ENCODE assay signal across 14 cellular contexts in genomic region chr17:44043326-44043725, GRCh38. TPM values are rescaled to one million over a fixed set of nuclear protein-coding genes. Genes with fewer than 3 reads are reported as not detected.
A peak's percentile ranks its signal among the peaks of the same experiment; 100 is the strongest.
DNase-seq lines count a peak whose midpoint lies in the region; ATAC-seq and TF ChIP-seq lines count a peak whose summit lies in the region.
"Had no signal": no experiment of that assay in that cellular context is flagged by ENCODE, and none has a peak within 500 bp of the region (broad histone marks: within the 10 kb centered on the region; RNA-seq: fewer than 3 reads in every experiment).

No MANE protein-coding gene starts in this region.

- peak overlapping the region; percentile 15 to 88 (median 74) for H3K27ac Mint-ChIP-seq in brain
- H3K27ac Mint-ChIP-seq: stimulated activated naive B cell treated with anti-CD40 and anti-IgM and Interleukin-4, amounts not matched to agents 10 μg/mL and 1 μg/mL and 100 μg/mL, for 72 hours; T-helper 1 cell treated with Interleukin-12 subunit alpha and Interleukin-12 subunit beta and Interleukin-4 antibody, amounts not matched to agents 30 μg/mL and 1 μg/mL, for 36 hours had no signal

- H3K36me3 ChIP-seq in GM23248 (ENCODE audit: low read depth) (peaks cover 21% of the 10 kb centered on the region), skeletal muscle satellite cell (ENCODE audit: insufficient read depth, low read length) (peaks cover 28% of the 10 kb centered on the region), Karpas-422 (ENCODE audit: insufficient read depth, low read length) (peaks cover 25% of the 10 kb centered on the region), MG63 (peaks cover 64% of the 10 kb centered on the region)
- H3K36me3 ChIP-seq: pancreas had no signal

- peaks cover 33% of the 10 kb centered on the region for H3K36me3 Mint-ChIP-seq in brain

- H3K4me1 Mint-ChIP-seq in brain = peaks cover 45% of the 10 kb centered on the region

- H3K27me3 Mint-ChIP-seq in brain = no peaks in the 10 kb centered on the region
- H3K27me3 Mint-ChIP-seq: stimulated activated naive B cell treated with anti-CD40 and anti-IgM and Interleukin-4, amounts not matched to agents 10 μg/mL and 1 μg/mL and 100 μg/mL, for 72 hours had no signal

- H3K79me2 ChIP-seq in GM23248 (ENCODE audit: insufficient read depth) (peaks cover 93% of the 10 kb centered on the region), Karpas-422 (ENCODE audit: low read length) (peaks cover 70% of the 10 kb centered on the region)

- intact Hi-C loops in left ventricle myocardium superior (cut with micrococcal nuclease) = no loop called here

- H3K9ac ChIP-seq in GM23248 (peak overlapping the region; percentile 64), skeletal muscle satellite cell (ENCODE audit: low read depth, low read length) (peak overlapping the region; percentile 1), Karpas-422 (ENCODE audit: low read length) (no peak overlapping the region)

- peaks cover 60% of the 10 kb centered on the region for H3F3A ChIP-seq in GM23248 (ENCODE audit: insufficient read depth)

- TF ChIP-seq CTCF in brain (conservative IDR thresholded peaks at IDR 0.05) = no peak

- H3K4me1 ChIP-seq in GM23248 (ENCODE audit: insufficient read depth) = peaks cover 46% of the 10 kb centered on the region
- H3K4me1 ChIP-seq in skeletal muscle satellite cell (ENCODE audit: control insufficient read depth, insufficient read depth, low read length) = peaks cover 30% of the 10 kb centered on the region
- peaks cover 4% of the 10 kb centered on the region for H3K4me1 ChIP-seq in Karpas-422 (ENCODE audit: low read length)

- H3K4me3 ChIP-seq in GM23248 = peak overlapping the region; percentile 19; the same call in 1 of the 2 replicates
- no peak overlapping the region for H3K4me3 ChIP-seq in skeletal muscle satellite cell (ENCODE audit: low read length)
- no peak overlapping the region for H3K4me3 ChIP-seq in Karpas-422 (ENCODE audit: low read length)
- H3K4me3 ChIP-seq in MG63 = no peak overlapping the region
- H3K4me3 ChIP-seq: pancreas, PC-9 had no signal

- 55 to 57% methylated on average over 5 of the region's 5 CpGs for WGBS in GM23248 (ENCODE audit: low coverage in 1 of 2, low lambda C conversion rate in 2 of 2, missing lambda C conversion rate in 2 of 2), 2 experiments

- peaks cover 20% of the 10 kb centered on the region for H4K20me1 ChIP-seq in GM23248 (ENCODE audit: insufficient read depth)
- peaks cover 29% of the 10 kb centered on the region for H4K20me1 ChIP-seq in Karpas-422 (ENCODE audit: insufficient read depth, low read depth, low read length)

- ATAC-seq in left ventricle myocardium superior = peak; percentile 12
- ATAC-seq: stimulated activated naive B cell treated with anti-CD40 and anti-IgM and Interleukin-4, amounts not matched to agents 10 μg/mL and 1 μg/mL and 100 μg/mL, for 72 hours had no signal

- H3K4me2 ChIP-seq in GM23248 (ENCODE audit: unreplicated experiment) (peak overlapping the region; percentile 60), skeletal muscle satellite cell (ENCODE audit: low read length) (peak overlapping the region; percentile 37), Karpas-422 (ENCODE audit: low read depth, low read length, poor library complexity, severe bottlenecking) (no peak overlapping the region)
- H3K4me2 ChIP-seq: PC-9 had no signal

- H3K9me2 ChIP-seq in GM23248 (ENCODE audit: insufficient read depth) (no peaks in the 10 kb centered on the region), Karpas-422 (replicated peaks; ENCODE audit: insufficient read depth, low read length) (no peaks in the 10 kb centered on the region)

- H3K9me3 ChIP-seq in GM23248 (ENCODE audit: low read depth) = no peaks in the 10 kb centered on the region
- no peaks in the 10 kb centered on the region for H3K9me3 ChIP-seq in skeletal muscle satellite cell (replicated peaks; ENCODE audit: low read length)
- H3K9me3 ChIP-seq in Karpas-422 (ENCODE audit: low read length) = no peaks in the 10 kb centered on the region
- H3K9me3 ChIP-seq in MG63 = no peaks in the 10 kb centered on the region
- H3K9me3 ChIP-seq: pancreas had no signal

- in situ Hi-C loops in GM23248 (cut with MboI) = no loop called here

- peaks cover 0 to 2% (median 0%) of the 10 kb centered on the region in 5 experiments for H3K9me3 Mint-ChIP-seq in brain
- H3K9me3 Mint-ChIP-seq: T-helper 1 cell treated with Interleukin-12 subunit alpha and Interleukin-12 subunit beta and Interleukin-4 antibody, amounts not matched to agents 30 μg/mL and 1 μg/mL, for 36 hours had no signal

- H3K27ac ChIP-seq in GM23248 = peak overlapping the region; percentile 79
- no peak overlapping the region for H3K27ac ChIP-seq in Karpas-422 (ENCODE audit: low read length)
- H3K27ac ChIP-seq: pancreas, PC-9 had no signal

- peak; percentile 83 for DNase-seq in GM23248
- DNase-seq in left ventricle myocardium superior = no peak
- DNase-seq in HK-2 (ENCODE audit: unreplicated experiment) = no peak
- no peak for DNase-seq in Karpas-422
- no peak for DNase-seq in MG63
- no peak for DNase-seq in nucleus accumbens (lab: John Stamatoyannopoulos, UW)
- DNase-seq: NCI-H2227 treated with DMSO at 0.1 percent for 48 hours; pancreas; PC-9; stimulated activated CD4-positive, alpha-beta T cell treated with anti-CD3 and anti-CD28 coated beads, Interleukin-2, amount 100 ng/mL, for 24 hours; stimulated activated naive B cell treated with anti-CD40 and anti-IgM and Interleukin-4, amounts not matched to agents 10 μg/mL and 1 μg/mL and 100 μg/mL, for 72 hours had no signal

- H3K27me3 ChIP-seq in GM23248 (replicated peaks; ENCODE audit: insufficient read depth) (no peaks in the 10 kb centered on the region), skeletal muscle satellite cell (ENCODE audit: control insufficient read depth, insufficient read depth, low read length) (no peaks in the 10 kb centered on the region), Karpas-422 (ENCODE audit: low read length) (no peaks in the 10 kb centered on the region), MG63 (no peaks in the 10 kb centered on the region)
- H3K27me3 ChIP-seq: pancreas had no signal

- H2AFZ ChIP-seq in GM23248 = no peak overlapping the region
- H2AFZ ChIP-seq in Karpas-422 (ENCODE audit: low read length) = no peak overlapping the region
- H2AFZ ChIP-seq: PC-9 had no signal

- H3K4me3 Mint-ChIP-seq in brain = peak overlapping the region in 2 of 5 experiments; percentile 18 to 50
- H3K4me3 Mint-ChIP-seq: stimulated activated naive B cell treated with anti-CD40 and anti-IgM and Interleukin-4, amounts not matched to agents 10 μg/mL and 1 μg/mL and 100 μg/mL, for 72 hours; T-helper 1 cell treated with Interleukin-12 subunit alpha and Interleukin-12 subunit beta and Interleukin-4 antibody, amounts not matched to agents 30 μg/mL and 1 μg/mL, for 36 hours had no signal

RNA-seq across cellular contexts. Expression of gene LSM12, which starts 23.1 kb away (rescaled TPM):
- total RNA-seq in GM23248 (2014; rRNA removed; shearing (Covaris generic)) = 36.1 and 49.4 TPM in 2 replicates
- polyA plus RNA-seq in GM23248 (2016; fragmentation: Nextera tagmentation; extraction: Ambion mirVana) = 122 and 125 TPM in 2 replicates
- 45.1 TPM for polyA plus RNA-seq in brain (ENCODE audit: insufficient read depth, low read depth, low replicate concordance)
- total RNA-seq in left ventricle myocardium superior = 58.2 TPM
- 76.6 and 79.7 TPM in 2 replicates for total RNA-seq in skeletal muscle satellite cell (2012; rRNA removed)
- total RNA-seq in Karpas-422 (2014; rRNA removed; shearing (Covaris generic); ENCODE audit: low replicate concordance) = 43.9 and 73.1 TPM in 2 replicates
- 107 and 128 TPM in 2 replicates for total RNA-seq in MG63 (2014; rRNA removed; shearing (Covaris generic); ENCODE audit: low replicate concordance)

RNA-seq across cellular contexts. Expression of gene G6PC3, which starts 27.2 kb away (rescaled TPM):
- total RNA-seq in GM23248 (2014; rRNA removed; shearing (Covaris generic)) = 57.4 and 68.5 TPM in 2 replicates
- polyA plus RNA-seq in GM23248 (2016; fragmentation: Nextera tagmentation; extraction: Ambion mirVana) (121 and 128 TPM in 2 replicates), brain (ENCODE audit: insufficient read depth, low read depth, low replicate concordance) (187 TPM)
- total RNA-seq in left ventricle myocardium superior = 26.3 TPM
- total RNA-seq in skeletal muscle satellite cell (2012; rRNA removed) = 29.7 and 40.2 TPM in 2 replicates
- total RNA-seq in Karpas-422 (2014; rRNA removed; shearing (Covaris generic); ENCODE audit: low replicate concordance) = 43.6 and 59.6 TPM in 2 replicates
- 9.4 and 22.8 TPM in 2 replicates for total RNA-seq in MG63 (2014; rRNA removed; shearing (Covaris generic); ENCODE audit: low replicate concordance)

RNA-seq across cellular contexts. Expression of gene TMEM101, which starts 28.6 kb away (rescaled TPM):
- 25.5 and 45.4 TPM in 2 replicates for total RNA-seq in GM23248 (2014; rRNA removed; shearing (Covaris generic))
- polyA plus RNA-seq in GM23248 (2016; fragmentation: Nextera tagmentation; extraction: Ambion mirVana) = 24.4 and 25.0 TPM in 2 replicates
- polyA plus RNA-seq in brain (ENCODE audit: insufficient read depth, low read depth, low replicate concordance) = 34.5 TPM
- 20.7 TPM for total RNA-seq in left ventricle myocardium superior
- total RNA-seq in skeletal muscle satellite cell (2012; rRNA removed) = 33.9 and 39.8 TPM in 2 replicates
- 26.6 and 42.4 TPM in 2 replicates for total RNA-seq in Karpas-422 (2014; rRNA removed; shearing (Covaris generic); ENCODE audit: low replicate concordance)
- total RNA-seq in MG63 (2014; rRNA removed; shearing (Covaris generic); ENCODE audit: low replicate concordance) = 33.2 and 56.8 TPM in 2 replicates

RNA-seq across cellular contexts. Expression of gene NAGS, which starts 38.9 kb away (rescaled TPM):
- total RNA-seq in GM23248 (2014; rRNA removed; shearing (Covaris generic)) = 1.8 and 2.8 TPM in 2 replicates
- polyA plus RNA-seq in GM23248 (2016; fragmentation: Nextera tagmentation; extraction: Ambion mirVana) (1.6 and 2.3 TPM in 2 replicates), brain (ENCODE audit: insufficient read depth, low read depth, low replicate concordance) (1.2 TPM)
- 0.57 TPM for total RNA-seq in left ventricle myocardium superior
- 43.7 and 46.9 TPM in 2 replicates for total RNA-seq in skeletal muscle satellite cell (2012; rRNA removed)
- total RNA-seq in Karpas-422 (2014; rRNA removed; shearing (Covaris generic); ENCODE audit: low replicate concordance) = 2.4 and 4.3 TPM in 2 replicates
- total RNA-seq in MG63 (2014; rRNA removed; shearing (Covaris generic); ENCODE audit: low replicate concordance) = 1.4 TPM in 1 of 2 replicates, not detected in the other
